4 cellular contexts compared by ENCODE assay signal in the genomic region with DNA sequence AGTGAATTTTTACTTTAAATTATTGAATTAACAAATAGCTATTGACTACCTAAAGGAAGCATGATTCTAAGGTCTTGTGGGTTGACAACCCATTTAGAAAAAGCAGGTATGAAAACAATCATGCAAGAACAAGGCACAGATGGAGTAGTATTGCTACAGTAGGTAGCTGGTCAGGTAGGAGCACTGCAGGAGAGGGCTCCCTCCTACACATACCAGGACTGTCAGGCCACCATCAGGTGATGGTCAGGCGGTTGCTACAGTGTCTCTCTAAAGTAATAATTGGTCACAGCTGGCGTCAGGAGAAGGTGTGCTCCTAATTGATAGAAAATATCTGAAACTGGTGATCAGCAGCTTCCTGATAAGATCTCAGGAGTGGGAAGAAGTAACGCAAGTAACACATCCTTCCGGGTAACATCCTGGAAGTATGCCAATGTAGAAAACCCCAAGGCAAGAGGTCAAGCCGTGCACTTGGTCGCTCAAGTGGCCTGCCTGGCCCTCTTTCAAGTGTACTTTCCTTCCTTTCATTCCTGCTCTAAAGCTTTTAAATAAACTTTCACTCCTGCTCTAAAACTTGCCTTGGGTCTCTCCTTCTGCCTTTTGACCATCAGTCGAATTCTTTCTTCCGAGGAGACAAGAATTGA.
"Had no signal": no experiment of that assay in that cellular context is flagged by ENCODE, and none has a peak within 500 bp of the region (broad histone marks: within the 10 kb centered on the region; RNA-seq: fewer than 3 reads in every experiment).

No MANE protein-coding gene starts in this region.

- H3K4me2 ChIP-seq: GM23338 had no signal

- H2AFZ ChIP-seq: GM23338 had no signal

- DNase-seq: H9, HCEC 1CT, IMR-90 had no signal

- H3K4me3 ChIP-seq: GM23338 had no signal

- ATAC-seq: GM23338 had no signal
